ENCODE assay signal across 8 cellular contexts in genomic region chr2:241036964-241037421, GRCh38. TPM values are rescaled to one million over a fixed set of nuclear protein-coding genes. Genes with fewer than 3 reads are reported as not detected.
DNase-seq lines count a peak whose midpoint lies in the region; TF ChIP-seq lines count a peak whose summit lies in the region.

No MANE protein-coding gene starts in this region.

- no peak overlapping the region for H3K27ac Mint-ChIP-seq in dendritic cell treated with granulocyte-macrophage colony-stimulating factor and Interleukin-4, amounts not matched to agents 40 ng/mL and 50 ng/mL, for 4 days

- TF ChIP-seq POLR2A in stomach (IDR thresholded peaks at IDR 0.05): no peak

- H3K9me3 Mint-ChIP-seq in dendritic cell treated with granulocyte-macrophage colony-stimulating factor and Interleukin-4, amounts not matched to agents 40 ng/mL and 50 ng/mL, for 4 days: no peaks in the 10 kb centered on the region

- no peak for TF ChIP-seq CTCF in stomach (IDR thresholded peaks at IDR 0.05)
- TF ChIP-seq CTCF in dorsolateral prefrontal cortex (IDR thresholded peaks at IDR 0.05 in 54 of 56, conservative IDR thresholded peaks at IDR 0.05 in 2 of 56; ENCODE audit: low read depth in 1 of 56, partially characterized antibody in 56 of 56): no peak

- peak; percentile 71 for DNase-seq in activated CD8-positive, alpha-beta memory T cell treated with anti-CD3 and anti-CD28 coated beads for 24 hours
- no peak for DNase-seq in activated CD8-positive, alpha-beta memory T cell treated with anti-CD3 and anti-CD28 coated beads, Interleukin-2, amount 50 U/mL, for 4 hours
- DNase-seq in stomach: no peak
- DNase-seq in inferior parietal cortex (ENCODE audit: extremely low spot score): no peak
- no peak for DNase-seq in dorsolateral prefrontal cortex
- no peak for DNase-seq in RKO (ENCODE audit: low spot score)

- H3K36me3 Mint-ChIP-seq in dendritic cell treated with granulocyte-macrophage colony-stimulating factor and Interleukin-4, amounts not matched to agents 40 ng/mL and 50 ng/mL, for 4 days (ENCODE audit: low read depth): no peaks in the 10 kb centered on the region

- no peak overlapping the region for H3K9ac ChIP-seq in HUES48 (ENCODE audit: low read depth, low read length)

- peaks cover 26% of the 10 kb centered on the region for H3K27me3 Mint-ChIP-seq in dendritic cell treated with granulocyte-macrophage colony-stimulating factor and Interleukin-4, amounts not matched to agents 40 ng/mL and 50 ng/mL, for 4 days

- intact Hi-C loops in dendritic cell treated with granulocyte-macrophage colony-stimulating factor and Interleukin-4, amounts not matched to agents 40 ng/mL and 50 ng/mL, for 4 days (cut with micrococcal nuclease): no loop called here
- intact Hi-C loops in stomach (cut with DNase I; ENCODE audit: low total_unique reads): no loop called here
- intact Hi-C loops in dorsolateral prefrontal cortex (cut with DNase I): no loop called here

- H3K27ac ChIP-seq in HUES48 (ENCODE audit: low read depth, low read length): no peak overlapping the region
- peak overlapping the region in 2 of 5 donors; percentile 14 to 18 for H3K27ac ChIP-seq in stomach
- peak overlapping the region in 3 of 59 donors; percentile 36 to 73 (median 55) for H3K27ac ChIP-seq in dorsolateral prefrontal cortex

- H3K27me3 ChIP-seq in HUES48 (ENCODE audit: control insufficient read depth, insufficient read depth, low read length) (peaks cover 30% of the 10 kb centered on the region), stomach (peaks cover 0 to 14% (median 0%) of the 10 kb centered on the region in 3 donors), dorsolateral prefrontal cortex (peaks cover 0 to 16% (median 0%) of the 10 kb centered on the region in 45 donors)

- H3K4me1 Mint-ChIP-seq in dendritic cell treated with granulocyte-macrophage colony-stimulating factor and Interleukin-4, amounts not matched to agents 40 ng/mL and 50 ng/mL, for 4 days (ENCODE audit: low read depth): peaks cover 8% of the 10 kb centered on the region

- H3K9me3 ChIP-seq in HUES48 (ENCODE audit: control insufficient read depth, insufficient read depth, low read length) (no peaks in the 10 kb centered on the region), stomach (no peaks in the 10 kb centered on the region)

- H3K4me3 Mint-ChIP-seq in dendritic cell treated with granulocyte-macrophage colony-stimulating factor and Interleukin-4, amounts not matched to agents 40 ng/mL and 50 ng/mL, for 4 days: peak overlapping the region; percentile 18

- WGBS in stomach, 5 donors: 58 to 72% (median 60%) methylated on average over 13 to 18 of the region's 18 CpGs

- no peak for TF ChIP-seq EP300 in stomach (IDR thresholded peaks at IDR 0.05)

- H3K4me3 ChIP-seq in HUES48 (ENCODE audit: low read depth, low read length): peak overlapping the region; percentile 55
- peak overlapping the region; percentile 35 to 53 (median 46) for H3K4me3 ChIP-seq in stomach
- peak overlapping the region in 26 of 59 donors; percentile 24 to 67 (median 48) for H3K4me3 ChIP-seq in dorsolateral prefrontal cortex

- H3K36me3 ChIP-seq in HUES48 (ENCODE audit: control insufficient read depth, insufficient read depth, low read length): no peaks in the 10 kb centered on the region
- H3K36me3 ChIP-seq in stomach: peaks cover 0 to 58% (median 26%) of the 10 kb centered on the region in 4 donors

- H3K4me1 ChIP-seq in HUES48 (ENCODE audit: control insufficient read depth, insufficient read depth, low read length): peaks cover 6% of the 10 kb centered on the region; the same call in 1 of the 2 replicates
- peaks cover 9 to 19% (median 13%) of the 10 kb centered on the region in 4 donors for H3K4me1 ChIP-seq in stomach

RNA-seq across cellular contexts. Expression of gene SNED1, which starts 38.6 kb away (rescaled TPM):
- total RNA-seq in stomach: 100 to 1,000 TPM in 1 of 5 donors, 10 to 100 TPM in 4; 11.4 to 106 (median 22.7) TPM
- polyA plus RNA-seq in stomach: 1 to 10 TPM; 2.0 to 2.7 (median 2.3) TPM
- total RNA-seq in dorsolateral prefrontal cortex: 10 to 100 TPM; 19.4 to 99.0 (median 47.6) TPM
